ENCODE assay signal across 38 cellular contexts in the genomic region with DNA sequence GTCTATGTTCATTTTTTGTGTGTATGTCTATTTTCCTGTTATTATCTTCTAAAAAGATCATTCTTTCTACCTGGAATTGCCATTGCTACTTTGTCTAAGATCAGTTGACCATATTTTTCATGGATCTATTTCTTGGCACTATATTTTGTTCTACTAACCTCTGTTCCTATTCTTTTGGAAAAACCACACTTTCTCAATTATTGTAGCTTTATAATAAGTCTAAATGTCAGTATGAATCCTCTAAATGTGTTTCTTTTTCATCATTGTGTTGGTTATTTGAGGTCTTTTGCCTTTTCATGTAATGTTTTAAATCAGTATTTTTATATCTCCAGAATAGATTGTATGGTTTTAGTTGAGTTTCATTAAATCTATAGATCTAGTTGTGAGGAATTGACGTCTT.
"Had no signal": no experiment of that assay in that cellular context is flagged by ENCODE, and none has a peak within 500 bp of the region (broad histone marks: within the 10 kb centered on the region; RNA-seq: fewer than 3 reads in every experiment).

No MANE protein-coding gene starts in this region.

- H3K36me3 ChIP-seq: adrenal gland, brain microvascular endothelial cell, breast epithelium, cardiac muscle cell had no signal

- H3K27me3 Mint-ChIP-seq: activated naive CD4-positive, alpha-beta T cell treated with anti-CD3 and anti-CD28 coated beads, Interleukin-2, amount 10 ng/mL, durations not matched to agents 7 days and 5 days; activated naive CD4-positive, alpha-beta T cell treated with anti-CD3 and anti-CD28 coated beads, Interleukin-2, amount 50 U/mL, for 24 hours; activated naive CD8-positive, alpha-beta T cell; activated naive CD8-positive, alpha-beta T cell treated with anti-CD3 and anti-CD28 coated beads for 36 hours; activated naive CD8-positive, alpha-beta T cell treated with anti-CD3 and anti-CD28 coated beads, Interleukin-2, amount 10 ng/mL, durations not matched to agents 7 days and 5 days; activated naive CD8-positive, alpha-beta T cell treated with anti-CD3 and anti-CD28 coated beads, Interleukin-2, amount 50 U/mL, for 24 hours; activated T-cell treated with anti-CD3 and anti-CD28 coated beads, Interleukin-2, amount 50 U/mL, for 24 hours; activated T-helper 17 cell treated with anti-CD3 and anti-CD28 coated beads, Interleukin-2, amount 50 U/mL, for 72 hours; brain; central memory CD8-positive, alpha-beta T cell had no signal

- H3K36me3 Mint-ChIP-seq: activated naive CD4-positive, alpha-beta T cell treated with anti-CD3 and anti-CD28 coated beads, Interleukin-2, amount 10 ng/mL, durations not matched to agents 7 days and 5 days; activated naive CD4-positive, alpha-beta T cell treated with anti-CD3 and anti-CD28 coated beads, Interleukin-2, amount 50 U/mL, for 24 hours; activated naive CD8-positive, alpha-beta T cell; activated naive CD8-positive, alpha-beta T cell treated with anti-CD3 and anti-CD28 coated beads for 36 hours; activated naive CD8-positive, alpha-beta T cell treated with anti-CD3 and anti-CD28 coated beads, Interleukin-2, amount 10 ng/mL, durations not matched to agents 7 days and 5 days; brain had no signal

- DNase-seq: activated effector memory CD4-positive, alpha-beta T cell treated with anti-CD3 and anti-CD28 coated beads, Interleukin-2, amount 50 U/mL, for 16 hours; activated effector memory CD4-positive, alpha-beta T cell treated with Interleukin-2 at 50 U/mL for 16 hours; activated gamma-delta T cell; activated gamma-delta T cell treated with Interleukin-2 at 50 U/mL for 16 hours; activated naive CD4-positive, alpha-beta T cell; activated naive CD4-positive, alpha-beta T cell treated with anti-CD3 and anti-CD28 coated beads for 36 hours; activated naive CD4-positive, alpha-beta T cell treated with anti-CD3 and anti-CD28 coated beads, Interleukin-2, amount 10 ng/mL, durations not matched to agents 7 days and 5 days; activated naive CD4-positive, alpha-beta T cell treated with anti-CD3 and anti-CD28 coated beads, Interleukin-2, amount 50 U/mL, for 16 hours; activated naive CD4-positive, alpha-beta T cell treated with Interleukin-2 at 50 U/mL for 16 hours; activated naive CD8-positive, alpha-beta T cell treated with anti-CD3 and anti-CD28 coated beads for 36 hours; activated naive CD8-positive, alpha-beta T cell treated with anti-CD3 and anti-CD28 coated beads, Interleukin-2, amount 10 ng/mL, durations not matched to agents 7 days and 5 days; activated naive CD8-positive, alpha-beta T cell treated with anti-CD3 and anti-CD28 coated beads, Interleukin-2, amount 50 U/mL, for 24 hours; activated T-cell treated with anti-CD3 and anti-CD28 coated beads, Interleukin-2, amount 50 U/mL, for 24 hours; activated T-cell treated with anti-CD3 and anti-CD28 coated beads, Interleukin-2, amount 50 U/mL, for 4 hours; activated T-cell treated with anti-CD3 and anti-CD28 coated beads, Interleukin-2, amount 50 U/mL, for 48 hours; activated T-cell treated with anti-CD3 and anti-CD28 coated beads, Interleukin-2, amount 50 U/mL, for 72 hours; adrenal gland; amniotic stem cell; amygdala; anterior cingulate cortex; aorta; body of pancreas; brain microvascular endothelial cell; caudate nucleus; central memory CD4-positive, alpha-beta T cell; cerebellar nuclear complex had no signal

- H3K4me3 Mint-ChIP-seq: activated naive CD4-positive, alpha-beta T cell treated with anti-CD3 and anti-CD28 coated beads for 36 hours; activated naive CD4-positive, alpha-beta T cell treated with anti-CD3 and anti-CD28 coated beads, Interleukin-2, amount 10 ng/mL, durations not matched to agents 7 days and 5 days; activated naive CD4-positive, alpha-beta T cell treated with anti-CD3 and anti-CD28 coated beads, Interleukin-2, amount 50 U/mL, for 24 hours; activated naive CD8-positive, alpha-beta T cell; activated naive CD8-positive, alpha-beta T cell treated with anti-CD3 and anti-CD28 coated beads for 36 hours; activated naive CD8-positive, alpha-beta T cell treated with anti-CD3 and anti-CD28 coated beads, Interleukin-2, amount 10 ng/mL, durations not matched to agents 7 days and 5 days; activated naive CD8-positive, alpha-beta T cell treated with anti-CD3 and anti-CD28 coated beads, Interleukin-2, amount 50 U/mL, for 24 hours; activated T-cell treated with anti-CD3 and anti-CD28 coated beads, Interleukin-2, amount 50 U/mL, for 24 hours; activated T-cell treated with anti-CD3 and anti-CD28 coated beads, Interleukin-2, amount 50 U/mL, for 4 hours; activated T-cell treated with anti-CD3 and anti-CD28 coated beads, Interleukin-2, amount 50 U/mL, for 72 hours; activated T-helper 1 cell treated with anti-CD3 and anti-CD28 coated beads, Interleukin-12 subunit alpha, Interleukin-12 subunit beta, Interleukin-2, Interleukin-4 antibody, amounts not matched to agents 30 ng/mL and 10 ng/mL and 1 ng/mL, durations not matched to agents 14 hours and 24 hours and 36 hours; activated T-helper 17 cell treated with anti-CD3 and anti-CD28 coated beads, Interleukin-2, amount 50 U/mL, for 72 hours; brain; central memory CD8-positive, alpha-beta T cell had no signal

- H3K27ac ChIP-seq: adrenal gland, body of pancreas, brain microvascular endothelial cell, breast epithelium, cardiac muscle cell had no signal

- H3K9me3 ChIP-seq: body of pancreas had no signal

- ATAC-seq: activated naive CD4-positive, alpha-beta T cell treated with anti-CD3 and anti-CD28 coated beads, Interleukin-2, amount 50 U/mL, for 72 hours; activated naive CD8-positive, alpha-beta T cell treated with anti-CD3 and anti-CD28 coated beads, Interleukin-2, amount 50 U/mL, for 24 hours; activated T-cell treated with anti-CD3 and anti-CD28 coated beads, Interleukin-2, amount 50 U/mL, for 4 hours; activated T-cell treated with anti-CD3 and anti-CD28 coated beads, Interleukin-2, amount 50 U/mL, for 72 hours; activated T-helper 17 cell treated with anti-CD3 and anti-CD28 coated beads, Interleukin-2, amount 50 U/mL, for 72 hours; body of pancreas had no signal

- H3K4me3 ChIP-seq: adrenal gland, body of pancreas, breast epithelium, cardiac muscle cell had no signal

- H3K4me1 Mint-ChIP-seq: activated naive CD4-positive, alpha-beta T cell treated with anti-CD3 and anti-CD28 coated beads, Interleukin-2, amount 10 ng/mL, durations not matched to agents 7 days and 5 days; activated naive CD4-positive, alpha-beta T cell treated with anti-CD3 and anti-CD28 coated beads, Interleukin-2, amount 50 U/mL, for 24 hours; activated naive CD8-positive, alpha-beta T cell treated with anti-CD3 and anti-CD28 coated beads for 36 hours; activated naive CD8-positive, alpha-beta T cell treated with anti-CD3 and anti-CD28 coated beads, Interleukin-2, amount 10 ng/mL, durations not matched to agents 7 days and 5 days; activated naive CD8-positive, alpha-beta T cell treated with anti-CD3 and anti-CD28 coated beads, Interleukin-2, amount 50 U/mL, for 24 hours; activated T-helper 17 cell treated with anti-CD3 and anti-CD28 coated beads, Interleukin-2, amount 50 U/mL, for 72 hours; brain; central memory CD8-positive, alpha-beta T cell had no signal

- H3K27ac Mint-ChIP-seq: activated naive CD4-positive, alpha-beta T cell treated with anti-CD3 and anti-CD28 coated beads for 36 hours; activated naive CD4-positive, alpha-beta T cell treated with anti-CD3 and anti-CD28 coated beads, Interleukin-2, amount 10 ng/mL, durations not matched to agents 7 days and 5 days; activated naive CD4-positive, alpha-beta T cell treated with anti-CD3 and anti-CD28 coated beads, Interleukin-2, amount 50 U/mL, for 24 hours; activated naive CD4-positive, alpha-beta T cell treated with anti-CD3 and anti-CD28 coated beads, Interleukin-2, amount 50 U/mL, for 72 hours; activated naive CD8-positive, alpha-beta T cell; activated naive CD8-positive, alpha-beta T cell treated with anti-CD3 and anti-CD28 coated beads for 36 hours; activated naive CD8-positive, alpha-beta T cell treated with anti-CD3 and anti-CD28 coated beads, Interleukin-2, amount 10 ng/mL, durations not matched to agents 7 days and 5 days; activated naive CD8-positive, alpha-beta T cell treated with anti-CD3 and anti-CD28 coated beads, Interleukin-2, amount 50 U/mL, for 24 hours; activated T-cell treated with anti-CD3 and anti-CD28 coated beads, Interleukin-2, amount 50 U/mL, for 24 hours; activated T-cell treated with anti-CD3 and anti-CD28 coated beads, Interleukin-2, amount 50 U/mL, for 72 hours; activated T-helper 1 cell treated with anti-CD3 and anti-CD28 coated beads, Interleukin-12 subunit alpha, Interleukin-12 subunit beta, Interleukin-2, Interleukin-4 antibody, amounts not matched to agents 30 ng/mL and 10 ng/mL and 1 ng/mL, durations not matched to agents 14 hours and 24 hours and 36 hours; activated T-helper 17 cell treated with anti-CD3 and anti-CD28 coated beads, Interleukin-2, amount 50 U/mL, for 72 hours; activated T-helper 2 cell treated with anti-CD3 and anti-CD28 coated beads, Interferon-gamma antibody, Interleukin-2, Interleukin-4, amounts not matched to agents 10 μg/mL and 5 μg/mL and 100 μg/mL, durations not matched to agents 14 hours and 24 hours and 36 hours; brain had no signal

- FAIRE-seq: astrocyte, bronchial epithelial cell had no signal

- H3K27me3 ChIP-seq: adrenal gland, body of pancreas, brain microvascular endothelial cell, breast epithelium, cardiac muscle cell had no signal

- H3K4me1 ChIP-seq: adrenal gland, body of pancreas, breast epithelium had no signal
